8 cellular contexts compared by ENCODE assay signal in genomic region chr2:160492401-160493226, GRCh38. TPM values are rescaled to one million over a fixed set of nuclear protein-coding genes. Genes with fewer than 3 reads are reported as not detected.
DNase-seq lines count a peak whose midpoint lies in the region; ATAC-seq and TF ChIP-seq lines count a peak whose summit lies in the region.

No MANE protein-coding gene starts in this region.

- 2% methylated on average over 27 of the region's 66 CpGs for WGBS in esophagus muscularis mucosa

- H3K36me3 ChIP-seq in esophagus muscularis mucosa, result no peaks in the 10 kb centered on the region

- no peaks in the 10 kb centered on the region for H3K27me3 ChIP-seq in esophagus muscularis mucosa

- H3K4me1 Mint-ChIP-seq in activated T-cell treated with anti-CD3 and anti-CD28 coated beads, Interleukin-2, amount 50 U/mL, for 24 hours (ENCODE audit: low read depth), result peaks cover 65% of the 10 kb centered on the region
- H3K4me1 Mint-ChIP-seq in naive B cell, result peaks cover 3 to 21% (median 6%) of the 10 kb centered on the region in 3 donors
- H3K4me1 Mint-ChIP-seq in stimulated activated naive CD8-positive, alpha-beta T cell treated with anti-CD3 and anti-CD28 coated beads, Interleukin-15, Interleukin-2, amounts not matched to agents 100 ng/mL and 50 ng/mL, for 24 hours (ENCODE audit: low read depth), result peaks cover 68% of the 10 kb centered on the region

- peak; percentile 39 to 52 for ATAC-seq in naive B cell (ENCODE audit: low read depth in 2 of 2)

- peaks cover 12 to 52% (median 47%) of the 10 kb centered on the region in 4 donors for H3K4me1 ChIP-seq in esophagus muscularis mucosa

- H3K9me3 Mint-ChIP-seq in activated T-cell treated with anti-CD3 and anti-CD28 coated beads, Interleukin-2, amount 50 U/mL, for 24 hours, result no peaks in the 10 kb centered on the region
- H3K9me3 Mint-ChIP-seq in naive B cell, result no peaks in the 10 kb centered on the region
- H3K9me3 Mint-ChIP-seq in stimulated activated naive CD8-positive, alpha-beta T cell treated with anti-CD3 and anti-CD28 coated beads, Interleukin-15, Interleukin-2, amounts not matched to agents 100 ng/mL and 50 ng/mL, for 24 hours, result no peaks in the 10 kb centered on the region

- peak overlapping the region; percentile 93 for H3K27ac Mint-ChIP-seq in activated T-cell treated with anti-CD3 and anti-CD28 coated beads, Interleukin-2, amount 50 U/mL, for 24 hours
- H3K27ac Mint-ChIP-seq in naive B cell, result peak overlapping the region in 2 of 6 donors; percentile 53 to 60
- peak overlapping the region; percentile 84 for H3K27ac Mint-ChIP-seq in stimulated activated naive CD8-positive, alpha-beta T cell treated with anti-CD3 and anti-CD28 coated beads, Interleukin-15, Interleukin-2, amounts not matched to agents 100 ng/mL and 50 ng/mL, for 24 hours

- intact Hi-C loops in esophagus muscularis mucosa (cut with DNase I), result loop anchor here (5.0 to 10.0 kb wide), 5 partner anchors 85 to 480 kb away; no protein-coding TSS in a partner anchor

- peaks cover 7% of the 10 kb centered on the region for H3K36me3 Mint-ChIP-seq in activated T-cell treated with anti-CD3 and anti-CD28 coated beads, Interleukin-2, amount 50 U/mL, for 24 hours (ENCODE audit: low read depth)
- no peaks in the 10 kb centered on the region for H3K36me3 Mint-ChIP-seq in naive B cell
- no peaks in the 10 kb centered on the region for H3K36me3 Mint-ChIP-seq in stimulated activated naive CD8-positive, alpha-beta T cell treated with anti-CD3 and anti-CD28 coated beads, Interleukin-15, Interleukin-2, amounts not matched to agents 100 ng/mL and 50 ng/mL, for 24 hours (ENCODE audit: low read depth)

- peak overlapping the region; percentile 95 to 99 (median 98) for H3K27ac ChIP-seq in esophagus muscularis mucosa (replicated peaks in 1 of 4)

- peak overlapping the region; percentile 90 for H3K4me3 Mint-ChIP-seq in activated T-cell treated with anti-CD3 and anti-CD28 coated beads, Interleukin-2, amount 50 U/mL, for 24 hours
- peak overlapping the region; percentile 83 to 92 (median 88) for H3K4me3 Mint-ChIP-seq in naive B cell
- peak overlapping the region; percentile 90 for H3K4me3 Mint-ChIP-seq in stimulated activated naive CD8-positive, alpha-beta T cell treated with anti-CD3 and anti-CD28 coated beads, Interleukin-15, Interleukin-2, amounts not matched to agents 100 ng/mL and 50 ng/mL, for 24 hours

- H3K27me3 Mint-ChIP-seq in activated T-cell treated with anti-CD3 and anti-CD28 coated beads, Interleukin-2, amount 50 U/mL, for 24 hours, result no peaks in the 10 kb centered on the region
- peaks cover 42 to 54% (median 44%) of the 10 kb centered on the region in 3 donors for H3K27me3 Mint-ChIP-seq in naive B cell
- no peaks in the 10 kb centered on the region for H3K27me3 Mint-ChIP-seq in stimulated activated naive CD8-positive, alpha-beta T cell treated with anti-CD3 and anti-CD28 coated beads, Interleukin-15, Interleukin-2, amounts not matched to agents 100 ng/mL and 50 ng/mL, for 24 hours

- TF ChIP-seq CTCF in esophagus muscularis mucosa (IDR thresholded peaks at IDR 0.05), result no peak

- no peak for TF ChIP-seq POLR2A in esophagus muscularis mucosa (IDR thresholded peaks at IDR 0.05; ENCODE audit: low read depth)

- no peaks in the 10 kb centered on the region for H3K9me3 ChIP-seq in esophagus muscularis mucosa

- TF ChIP-seq EP300 in esophagus muscularis mucosa (IDR thresholded peaks at IDR 0.05), result no peak

- peak; percentile 17 for DNase-seq in NCI-H146 (lab: John Stamatoyannopoulos, UW)
- no peak for DNase-seq in NCI-H146 treated with DMSO at 0.1 percent for 48 hours (lab: John Stamatoyannopoulos, UW; ENCODE audit: unreplicated experiment)
- DNase-seq in NCI-H748 (lab: John Stamatoyannopoulos, UW; ENCODE audit: unreplicated experiment), result peak; percentile 90
- peak; percentile 74 for DNase-seq in activated T-cell treated with anti-CD3 and anti-CD28 coated beads, Interleukin-2, amount 50 U/mL, for 24 hours
- DNase-seq in esophagus muscularis mucosa (ENCODE audit: extremely low spot score), result no peak
- peak; percentile 4 for DNase-seq in naive B cell
- DNase-seq in NCI-H187 treated with DMSO at 0.1 percent for 48 hours (lab: John Stamatoyannopoulos, UW), result no peak

- peak overlapping the region; percentile 81 to 95 (median 91) for H3K4me3 ChIP-seq in esophagus muscularis mucosa

RNA-seq across cellular contexts. Expression of gene RBMS1, which starts 1.0 kb away (rescaled TPM):
- total RNA-seq in esophagus muscularis mucosa, result 100 to 1,000 TPM in 1 of 4 donors, 10 to 100 TPM in 3; 86.8 to 116 (median 93.1) TPM
- 10 to 100 TPM; 40.1 to 89.0 (median 49.9) TPM for polyA plus RNA-seq in naive B cell (ENCODE audit: low read depth in 6 of 6)

Comparison
In these comparisons a context has a peak if more than half of its experiments do, and no peak if none do; other contexts are left out.
1. DNase-seq: peak in NCI-H146 (single experiment), NCI-H748 (single experiment), activated T-cell treated with anti-CD3 and anti-CD28 coated beads, Interleukin-2, amount 50 U/mL, for 24 hours (single experiment) and naive B cell (single experiment); none in NCI-H146 treated with DMSO at 0.1 percent for 48 hours (single experiment), esophagus muscularis mucosa (single experiment) and NCI-H187 treated with DMSO at 0.1 percent for 48 hours (single experiment).
2. Peak in every context shown above with its lines, with median percentiles within 50 percentile points of each other: H3K4me3 Mint-ChIP-seq.